1 cellular context compared by ENCODE assay signal in the genomic region with DNA sequence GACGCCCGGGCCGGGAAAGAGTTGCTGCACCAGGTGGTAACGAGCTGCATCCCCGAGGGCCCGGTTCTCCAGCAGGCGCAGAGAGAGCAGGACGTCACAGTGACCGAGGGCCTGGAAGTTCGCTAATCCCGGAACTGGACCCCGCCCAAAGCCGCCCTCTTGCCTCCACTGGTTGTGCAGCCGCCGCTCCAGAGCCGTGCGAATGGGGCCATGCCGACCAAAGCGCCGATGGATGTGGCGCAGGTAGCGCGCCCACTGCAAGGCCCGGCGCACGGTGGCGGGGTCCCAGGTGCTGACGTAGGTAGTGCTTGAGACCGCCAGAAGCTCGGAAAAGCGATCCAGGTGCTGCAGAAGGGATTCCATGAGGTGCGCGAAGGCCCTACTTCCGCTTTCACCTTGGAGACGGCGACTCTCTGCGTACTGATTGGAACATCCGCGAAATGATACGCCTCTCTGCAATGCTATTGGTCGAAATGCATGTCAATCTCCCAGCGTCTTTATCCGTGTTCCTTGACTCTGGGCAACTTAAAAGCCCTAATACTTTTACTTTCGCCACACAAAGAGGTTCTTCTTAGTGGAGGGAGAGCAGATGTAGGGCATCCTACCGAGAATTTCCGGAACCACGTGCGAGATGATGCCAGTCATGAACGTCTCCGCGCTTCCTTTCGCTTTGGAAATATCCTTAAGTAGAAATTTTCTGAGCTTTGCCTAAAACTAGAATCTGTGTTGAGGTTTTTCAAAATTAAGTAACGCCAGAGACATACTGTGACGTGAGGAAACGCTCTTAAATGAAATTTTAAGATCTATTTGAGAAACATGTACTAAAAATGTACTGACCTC.
TF ChIP-seq lines count a peak whose summit lies in the region.

A gene with protein sequence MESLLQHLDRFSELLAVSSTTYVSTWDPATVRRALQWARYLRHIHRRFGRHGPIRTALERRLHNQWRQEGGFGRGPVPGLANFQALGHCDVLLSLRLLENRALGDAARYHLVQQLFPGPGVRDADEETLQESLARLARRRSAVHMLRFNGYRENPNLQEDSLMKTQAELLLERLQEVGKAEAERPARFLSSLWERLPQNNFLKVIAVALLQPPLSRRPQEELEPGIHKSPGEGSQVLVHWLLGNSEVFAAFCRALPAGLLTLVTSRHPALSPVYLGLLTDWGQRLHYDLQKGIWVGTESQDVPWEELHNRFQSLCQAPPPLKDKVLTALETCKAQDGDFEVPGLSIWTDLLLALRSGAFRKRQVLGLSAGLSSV (minus strand): TSS at position 376 of the 840 bp plus-strand sequence. CDS start 13 bp downstream, at position 363.

TF ChIP-seq in endothelial cell of umbilical vein, 7 proteins besides CTCF, POLR2A, EP300 and RAD21 (continued from another document):
- TF ChIP-seq, protein P1, sequence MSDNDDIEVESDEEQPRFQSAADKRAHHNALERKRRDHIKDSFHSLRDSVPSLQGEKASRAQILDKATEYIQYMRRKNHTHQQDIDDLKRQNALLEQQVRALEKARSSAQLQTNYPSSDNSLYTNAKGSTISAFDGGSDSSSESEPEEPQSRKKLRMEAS (IDR thresholded peaks at IDR 0.05; ENCODE audit: insufficient read depth, insufficient read length), result peak; percentile 56
